ENCODE assay signal across 9 cellular contexts in the genomic region with DNA sequence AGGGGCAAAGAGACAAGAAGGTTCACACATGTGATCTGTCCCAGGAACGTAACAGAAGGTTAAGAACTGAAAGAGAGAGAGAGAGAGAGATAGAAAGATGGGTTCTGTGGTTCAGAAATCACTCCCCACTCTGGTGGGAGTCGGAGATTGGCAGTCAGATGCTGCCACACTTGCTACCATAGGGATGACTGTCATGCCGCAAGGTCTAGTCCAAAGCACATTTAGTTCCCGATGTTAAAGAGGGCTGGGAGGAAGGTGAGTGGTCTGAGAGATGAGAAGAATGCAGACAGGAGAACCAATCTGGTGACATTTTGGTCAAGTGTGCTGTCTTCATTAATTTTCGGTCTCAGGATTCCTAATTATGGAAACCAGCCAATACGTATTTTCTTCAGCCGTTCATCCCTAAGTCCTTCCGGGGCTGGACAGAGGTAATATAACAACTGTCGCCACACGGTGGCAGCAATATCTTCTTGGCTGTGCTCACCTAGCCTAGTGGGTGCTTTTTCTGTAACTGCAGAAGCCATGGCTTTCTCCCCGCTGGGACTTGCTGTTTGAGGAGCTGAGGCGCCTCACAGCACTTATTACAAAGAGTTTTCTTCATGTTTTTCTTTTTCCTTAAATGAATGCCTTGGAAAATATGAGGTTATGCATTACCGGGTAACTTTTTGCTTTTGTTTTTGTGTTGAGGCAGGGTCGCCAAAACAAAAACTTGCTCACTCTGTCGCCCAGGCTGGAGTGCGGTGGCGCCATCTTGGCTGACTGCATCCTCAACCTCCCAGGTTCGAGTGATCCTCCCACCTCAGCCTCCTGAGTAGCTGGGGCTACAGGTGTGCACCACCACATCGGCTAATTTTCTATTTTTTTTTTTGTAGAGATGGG. TPM values are rescaled to one million over a fixed set of nuclear protein-coding genes. Genes with fewer than 3 reads are reported as not detected.
A peak's percentile ranks its signal among the peaks of the same experiment; 100 is the strongest.
DNase-seq lines count a peak whose midpoint lies in the region; ATAC-seq and TF ChIP-seq lines count a peak whose summit lies in the region.
"Had no signal": no experiment of that assay in that cellular context is flagged by ENCODE, and none has a peak within 500 bp of the region (broad histone marks: within the 10 kb centered on the region; RNA-seq: fewer than 3 reads in every experiment).

No MANE protein-coding gene starts in this region.

- H3K27me3 ChIP-seq in dorsolateral prefrontal cortex: peaks cover 0 to 12% (median 0%) of the 10 kb centered on the region in 45 donors

- H3K27me3 Mint-ChIP-seq in activated CD4-positive, alpha-beta T cell treated with anti-CD3 and anti-CD28 coated beads, Interleukin-2, amount 10 ng/mL, durations not matched to agents 24 days and 14 days: peaks cover 50% of the 10 kb centered on the region
- H3K27me3 Mint-ChIP-seq in memory B cell: peaks cover 9% of the 10 kb centered on the region

- H3K36me3 Mint-ChIP-seq in activated CD4-positive, alpha-beta T cell treated with anti-CD3 and anti-CD28 coated beads, Interleukin-2, amount 10 ng/mL, durations not matched to agents 24 days and 14 days (ENCODE audit: low read depth): no peaks in the 10 kb centered on the region
- H3K36me3 Mint-ChIP-seq in memory B cell: no peaks in the 10 kb centered on the region
- H3K36me3 Mint-ChIP-seq: IgD-negative memory B cell had no signal

- ATAC-seq in GM19372 (IDR thresholded peaks at IDR 0.05; ENCODE audit: low read depth, unreplicated experiment) (peak; percentile 76), HG03439 (IDR thresholded peaks at IDR 0.05; ENCODE audit: unreplicated experiment) (peak; percentile 80), memory B cell (ENCODE audit: low read depth) (peak; percentile 98)

- intact Hi-C loops in activated CD4-positive, alpha-beta T cell treated with anti-CD3 and anti-CD28 coated beads, Interleukin-2, amount 10 ng/mL, durations not matched to agents 24 days and 14 days (cut with micrococcal nuclease): loop anchor here (1.0 kb wide), 2 partner anchors 347 to 673 kb away; no protein-coding TSS in a partner anchor
- intact Hi-C loops in dorsolateral prefrontal cortex (cut with DNase I): loop anchor here in 1 of 2 donors (10.0 kb wide), 1 partner anchor 677 kb away; no protein-coding TSS in a partner anchor

- H3K4me1 Mint-ChIP-seq in activated CD4-positive, alpha-beta T cell treated with anti-CD3 and anti-CD28 coated beads, Interleukin-2, amount 10 ng/mL, durations not matched to agents 24 days and 14 days: peaks cover 4% of the 10 kb centered on the region
- no peaks in the 10 kb centered on the region for H3K4me1 Mint-ChIP-seq in memory B cell

- no peak overlapping the region for H3K4me3 ChIP-seq in dorsolateral prefrontal cortex

- H3K9me3 Mint-ChIP-seq in activated CD4-positive, alpha-beta T cell treated with anti-CD3 and anti-CD28 coated beads, Interleukin-2, amount 10 ng/mL, durations not matched to agents 24 days and 14 days: no peaks in the 10 kb centered on the region
- H3K9me3 Mint-ChIP-seq in memory B cell: no peaks in the 10 kb centered on the region
- H3K9me3 Mint-ChIP-seq: IgD-negative memory B cell had no signal

- H3K27ac ChIP-seq in C4-2B (no peak overlapping the region), dorsolateral prefrontal cortex (no peak overlapping the region)

- DNase-seq in NCI-H69 (lab: John Stamatoyannopoulos, UW) (peak; percentile 93), dorsolateral prefrontal cortex (peak in 9 of 10 donors; percentile 30 to 73 (median 59)), memory B cell (ENCODE audit: low spot score in 2 of 2) (peak; percentile 52 to 60)
- DNase-seq in activated CD4-positive, alpha-beta T cell treated with anti-CD3 and anti-CD28 coated beads, Interleukin-2, amount 10 ng/mL, durations not matched to agents 24 days and 14 days: peak; percentile 88
- DNase-seq in stimulated activated CD8-positive, alpha-beta memory T cell treated with anti-CD3 and anti-CD28 coated beads, Interleukin-2, amount 100 ng/mL, for 1 hour (ENCODE audit: low read depth in 2 of 2): peak; percentile 24 to 33

- H3K4me3 Mint-ChIP-seq in activated CD4-positive, alpha-beta T cell treated with anti-CD3 and anti-CD28 coated beads, Interleukin-2, amount 10 ng/mL, durations not matched to agents 24 days and 14 days: no peak overlapping the region
- no peak overlapping the region for H3K4me3 Mint-ChIP-seq in memory B cell

- no peak overlapping the region for H3K27ac Mint-ChIP-seq in activated CD4-positive, alpha-beta T cell treated with anti-CD3 and anti-CD28 coated beads, Interleukin-2, amount 10 ng/mL, durations not matched to agents 24 days and 14 days
- no peak overlapping the region for H3K27ac Mint-ChIP-seq in memory B cell
- H3K27ac Mint-ChIP-seq: IgD-negative memory B cell had no signal

- TF ChIP-seq CTCF in C4-2B (conservative IDR thresholded peaks at IDR 0.05) (peak; percentile 81), dorsolateral prefrontal cortex (IDR thresholded peaks at IDR 0.05 in 54 of 56, conservative IDR thresholded peaks at IDR 0.05 in 2 of 56; ENCODE audit: low read depth in 1 of 56, partially characterized antibody in 56 of 56) (peak; percentile 35 to 76 (median 60))

RNA-seq across cellular contexts. Expression of gene SLC35D3, which starts 46.0 kb away (rescaled TPM):
- total RNA-seq in activated CD4-positive, alpha-beta T cell treated with anti-CD3 and anti-CD28 coated beads, Interleukin-2, amount 10 ng/mL, durations not matched to agents 24 days and 14 days: not detected in 2 replicates
- total RNA-seq in dorsolateral prefrontal cortex: under 1 TPM in 21 of 120 experiments, not detected in 99; 0.19 to 0.37 (median 0.24) TPM

Comparison
In these comparisons a context has a peak if more than half of its experiments do, and no peak if none do; other contexts are left out.
1. DNase-seq: peak in every context shown above with its lines; median percentile 93 in NCI-H69; 88 in activated CD4-positive, alpha-beta T cell treated with anti-CD3 and anti-CD28 coated beads, Interleukin-2, amount 10 ng/mL, durations not matched to agents 24 days and 14 days; 59 in dorsolateral prefrontal cortex; 56 in memory B cell; 28 in stimulated activated CD8-positive, alpha-beta memory T cell treated with anti-CD3 and anti-CD28 coated beads, Interleukin-2, amount 100 ng/mL, for 1 hour.